Comparison of ENCODE assay signal across 14 cellular contexts in genomic region chr6:3380344-3381232, GRCh38.
DNase-seq lines count a peak whose midpoint lies in the region; ATAC-seq, FAIRE-seq and TF ChIP-seq lines count a peak whose summit lies in the region.
"Had no signal": no experiment of that assay in that cellular context is flagged by ENCODE, and none has a peak within 500 bp of the region (broad histone marks: within the 10 kb centered on the region; RNA-seq: fewer than 3 reads in every experiment).

No MANE protein-coding gene starts in this region.

- no peaks in the 10 kb centered on the region for H3K9me3 Mint-ChIP-seq in progenitor cell of endocrine pancreas (ENCODE audit: low read depth)
- H3K9me3 Mint-ChIP-seq: activated CD4-positive, alpha-beta T cell treated with anti-CD3 and anti-CD28 coated beads, Interleukin-2, amount 10 ng/mL, durations not matched to agents 7 days and 5 days; activated T-cell treated with anti-CD3 and anti-CD28 coated beads, Interleukin-2, amount 50 U/mL, for 72 hours; memory B cell had no signal

- H3K9ac ChIP-seq in endothelial cell of umbilical vein (replicated peaks; ENCODE audit: extremely low read depth, insufficient read depth, low read length): no peak overlapping the region

- CTCF ChIA-PET in endothelial cell of umbilical vein (lab: Charles Lee): interaction anchor here (1.0 kb wide), 1 partner anchor 41 kb away, joined by 3 read pairs; no protein-coding TSS in a partner anchor

- BruUV-seq in endothelial cell of umbilical vein (replicated peaks; lab: Mats Ljungman, UMichigan): no TSS peak

- POLR2A ChIA-PET in endothelial cell of umbilical vein (lab: Charles Lee): interaction anchor here (0.6 kb wide), 1 partner anchor 26 kb away, joined by 3 read pairs; no protein-coding TSS in a partner anchor

- no peaks in the 10 kb centered on the region for H3K27me3 ChIP-seq in endothelial cell of umbilical vein (ENCODE audit: control insufficient read depth in 2 of 2, insufficient read depth in 2 of 2, low read length in 2 of 2)
- H3K27me3 ChIP-seq: uterus had no signal

- ATAC-seq in GM21423 (IDR thresholded peaks at IDR 0.05; ENCODE audit: unreplicated experiment): no peak
- ATAC-seq: activated T-cell treated with anti-CD3 and anti-CD28 coated beads, Interleukin-2, amount 50 U/mL, for 72 hours had no signal

- FAIRE-seq in endothelial cell of umbilical vein (lab: Jason Lieb, UNC): peak; percentile 24

- dilution Hi-C loops in endothelial cell of umbilical vein (cut with MboI; ENCODE audit: extremely low pct_ligation_motif_present, low sequenced_read_pairs): no loop called here

- no peak overlapping the region for H3K4me2 ChIP-seq in endothelial cell of umbilical vein (ENCODE audit: insufficient read depth, low read length)

- DNase-seq in DMS153 (lab: John Stamatoyannopoulos, UW) (peak; percentile 50), NCI-H146 treated with DMSO at 0.1 percent for 48 hours (lab: John Stamatoyannopoulos, UW; ENCODE audit: unreplicated experiment) (peak; percentile 27), endothelial cell of umbilical vein (ENCODE audit: low read depth, low spot score) (no peak), progenitor cell of endocrine pancreas (ENCODE audit: low spot score, unreplicated experiment) (no peak), T-helper 2 cell (no peak), cortex of kidney (lab: John Stamatoyannopoulos, UW) (no peak), GOT3 (lab: John Stamatoyannopoulos, UW) (no peak)
- DNase-seq: activated CD4-positive, alpha-beta T cell treated with anti-CD3 and anti-CD28 coated beads, Interleukin-2, amount 10 ng/mL, durations not matched to agents 7 days and 5 days; activated T-cell treated with anti-CD3 and anti-CD28 coated beads, Interleukin-2, amount 50 U/mL, for 72 hours; stimulated activated CD8-positive, alpha-beta memory T cell treated with anti-CD3 and anti-CD28 coated beads, Interleukin-4, amount 100 ng/mL, for 48 hours; uterus had no signal

- H3K79me2 ChIP-seq in endothelial cell of umbilical vein (ENCODE audit: control insufficient read depth, insufficient read depth, low read length): no peaks in the 10 kb centered on the region

- H3K9me1 ChIP-seq in endothelial cell of umbilical vein (replicated peaks; ENCODE audit: control insufficient read depth, extremely low read depth, insufficient read depth, low read length): no peaks in the 10 kb centered on the region

- H3K36me3 Mint-ChIP-seq in progenitor cell of endocrine pancreas (ENCODE audit: insufficient read depth): peaks cover 1% of the 10 kb centered on the region
- H3K36me3 Mint-ChIP-seq: memory B cell had no signal

- no peaks in the 10 kb centered on the region for H3K27me3 Mint-ChIP-seq in progenitor cell of endocrine pancreas

- H3K4me1 ChIP-seq in endothelial cell of umbilical vein (ENCODE audit: control insufficient read depth, extremely low read depth, insufficient read depth, low read length): peaks cover 3% of the 10 kb centered on the region
- H3K4me1 ChIP-seq: uterus had no signal

- H3K27ac Mint-ChIP-seq in progenitor cell of endocrine pancreas: peak overlapping the region; percentile 33
- H3K27ac Mint-ChIP-seq: activated CD4-positive, alpha-beta T cell treated with anti-CD3 and anti-CD28 coated beads, Interleukin-2, amount 10 ng/mL, durations not matched to agents 7 days and 5 days; activated T-cell treated with anti-CD3 and anti-CD28 coated beads, Interleukin-2, amount 50 U/mL, for 72 hours; B cell; memory B cell had no signal

- no peaks in the 10 kb centered on the region for H4K20me1 ChIP-seq in endothelial cell of umbilical vein (replicated peaks; ENCODE audit: control insufficient read depth, extremely low read depth, insufficient read depth, low read length)

- intact Hi-C loops in endothelial cell of umbilical vein (cut with micrococcal nuclease): no loop called here

- H3K27ac ChIP-seq in endothelial cell of umbilical vein (ENCODE audit: insufficient read depth, low read depth, low read length): no peak overlapping the region
- H3K27ac ChIP-seq: uterus had no signal

- no peak for TF ChIP-seq POLR2A in endothelial cell of umbilical vein (IDR thresholded peaks at IDR 0.05; ENCODE audit: low read depth, low read length)

- H3K9me3 ChIP-seq in endothelial cell of umbilical vein (replicated peaks; ENCODE audit: control insufficient read depth, insufficient read depth, low read length): no peaks in the 10 kb centered on the region
- H3K9me3 ChIP-seq: uterus had no signal

- no peak overlapping the region for H3K4me3 ChIP-seq in endothelial cell of umbilical vein (replicated peaks in 1 of 3; ENCODE audit: insufficient read depth in 1 of 3, low read depth in 1 of 3, low read length in 3 of 3)
- H3K4me3 ChIP-seq: uterus had no signal

- H3K4me3 Mint-ChIP-seq in progenitor cell of endocrine pancreas (ENCODE audit: low read depth): no peak overlapping the region
- H3K4me3 Mint-ChIP-seq: activated CD4-positive, alpha-beta T cell treated with anti-CD3 and anti-CD28 coated beads, Interleukin-2, amount 10 ng/mL, durations not matched to agents 7 days and 5 days; activated T-cell treated with anti-CD3 and anti-CD28 coated beads, Interleukin-2, amount 50 U/mL, for 72 hours; B cell; memory B cell had no signal

- peaks cover 48% of the 10 kb centered on the region for H3K4me1 Mint-ChIP-seq in progenitor cell of endocrine pancreas (ENCODE audit: low read depth)

- no peaks in the 10 kb centered on the region for H3K36me3 ChIP-seq in endothelial cell of umbilical vein (ENCODE audit: control insufficient read depth in 2 of 2, extremely low read depth in 1 of 2, insufficient read depth in 2 of 2, low read length in 2 of 2)
- H3K36me3 ChIP-seq: uterus had no signal

- no peak overlapping the region for H2AFZ ChIP-seq in endothelial cell of umbilical vein (ENCODE audit: low read depth, low read length)

- TF ChIP-seq CTCF in endothelial cell of umbilical vein (IDR thresholded peaks at IDR 0.05; ENCODE audit: extremely low read depth in 1 of 2, insufficient read depth in 1 of 2, low read depth in 1 of 2, low read length in 2 of 2) (no peak), progenitor cell of endocrine pancreas (IDR thresholded peaks at IDR 0.05; ENCODE audit: unreplicated experiment) (no peak)

TF ChIP-seq in endothelial cell of umbilical vein, 7 proteins besides CTCF, POLR2A, EP300 and RAD21:
- TF ChIP-seq EZH2 (IDR thresholded peaks at IDR 0.05; ENCODE audit: borderline replicate concordance, low read depth, low read length, severe bottlenecking) (no peak), MYC (IDR thresholded peaks at IDR 0.05; ENCODE audit: low read depth, low read length) (no peak), MAX (IDR thresholded peaks at IDR 0.05; ENCODE audit: insufficient read depth, insufficient read length) (no peak), JUN (IDR thresholded peaks at IDR 0.05; ENCODE audit: borderline replicate concordance, insufficient read depth, insufficient read length, low read depth) (no peak), FOS (IDR thresholded peaks at IDR 0.05; ENCODE audit: borderline replicate concordance, insufficient read depth, low read length) (no peak), POLR2AphosphoS5 (IDR thresholded peaks at IDR 0.05; ENCODE audit: insufficient read depth, low read depth, low read length) (no peak), GATA2 (IDR thresholded peaks at IDR 0.05; ENCODE audit: insufficient read depth, insufficient read length, low read depth, low read length) (no peak)
TF ChIP-seq in endothelial cell of umbilical vein: peak in this region for 0.

Comparison
In these comparisons a context has a peak if more than half of its experiments do, and no peak if none do; other contexts are left out.
1. DNase-seq: peak in DMS153 (single experiment) and NCI-H146 treated with DMSO at 0.1 percent for 48 hours (single experiment); none in endothelial cell of umbilical vein (single experiment), progenitor cell of endocrine pancreas (single experiment), T-helper 2 cell (0 of 5), cortex of kidney (single experiment) and GOT3 (single experiment).